ENCODE assay signal across 21 cellular contexts in genomic region chr12:95621725-95622124, GRCh38.
"Had no signal": no experiment of that assay in that cellular context is flagged by ENCODE, and none has a peak within 500 bp of the region (broad histone marks: within the 10 kb centered on the region; RNA-seq: fewer than 3 reads in every experiment).

No MANE protein-coding gene starts in this region.

- H3K36me3 ChIP-seq: SJSA1 had no signal

- H3K27ac ChIP-seq: HL-60, SJSA1, SK-N-MC had no signal

- H3K27me3 ChIP-seq: SJSA1 had no signal

- DNase-seq: KBM-7, MV-4-11, NCI-H1048, NCI-H1105, NCI-H1417, NCI-H146, NCI-H1694 treated with DMSO at 0.1 percent for 48 hours, NCI-H1930, NCI-H2081, NCI-H2107, NCI-H2171 treated with DMSO at 0.1 percent for 48 hours, NCI-H345, NCI-H446 treated with DMSO at 0.1 percent for 48 hours, NCI-H510A treated with DMSO at 0.1 percent for 48 hours, NCI-H526, Right ventricle myocardium superior, RPMI8226, SIG-M5 had no signal

- H3K9me3 ChIP-seq: SJSA1 had no signal

- H3K4me3 ChIP-seq: SJSA1, SK-N-MC had no signal
